23 cellular contexts compared by ENCODE assay signal in genomic region chr7:80677629-80678028, GRCh38. TPM values are rescaled to one million over a fixed set of nuclear protein-coding genes. Genes with fewer than 3 reads are reported as not detected.
A peak's percentile ranks its signal among the peaks of the same experiment; 100 is the strongest.
DNase-seq lines count a peak whose midpoint lies in the region; ATAC-seq, FAIRE-seq and TF ChIP-seq lines count a peak whose summit lies in the region.
"Had no signal": no experiment of that assay in that cellular context is flagged by ENCODE, and none has a peak within 500 bp of the region (broad histone marks: within the 10 kb centered on the region; RNA-seq: fewer than 3 reads in every experiment).

No MANE protein-coding gene starts in this region.

- DNase-seq in A549 (ENCODE audit: low read depth in 1 of 2, low spot score in 1 of 2) (no peak), H54 (ENCODE audit: insufficient read length, low spot score) (no peak), RKO (ENCODE audit: low spot score) (peak; percentile 27), fibroblast of lung (ENCODE audit: low read depth in 2 of 2) (peak; percentile 7 to 9), DMS153 (lab: John Stamatoyannopoulos, UW) (no peak), NCI-H446 treated with DMSO at 0.1 percent for 48 hours (lab: John Stamatoyannopoulos, UW) (no peak), colonic mucosa (no peak), iPS-NIHi7 (ENCODE audit: extremely low spot score) (no peak)
- DNase-seq: DMS79, KBM-7, NCI-H1092 treated with DMSO at 0.1 percent for 48 hours, NCI-H1436 treated with DMSO at 0.1 percent for 48 hours, NCI-H1930, NCI-H345, NCI-H524 treated with DMSO at 0.1 percent for 48 hours, NCI-H82, Peyer's patch, SHP77 treated with DMSO at 0.1 percent for 48 hours had no signal

- no peak overlapping the region for H3K4me3 ChIP-seq in A549
- no peak overlapping the region for H3K4me3 ChIP-seq in fibroblast of lung (replicated peaks in 1 of 4; ENCODE audit: control extremely low read depth in 1 of 4, insufficient read depth in 1 of 4, low read depth in 3 of 4, low read length in 4 of 4)
- H3K4me3 ChIP-seq in colonic mucosa = no peak overlapping the region
- H3K4me3 ChIP-seq: GM23338, Peyer's patch, SK-N-MC had no signal

- TF ChIP-seq EP300 in A549 (IDR thresholded peaks at IDR 0.05) = no peak

- no peak overlapping the region for H3K27ac ChIP-seq in A549
- H3K27ac ChIP-seq in fibroblast of lung (ENCODE audit: insufficient read depth, low read length) = no peak overlapping the region
- no peak overlapping the region for H3K27ac ChIP-seq in colonic mucosa
- H3K27ac ChIP-seq: SK-N-MC had no signal

- no peak for TF ChIP-seq RAD21 in A549 (conservative IDR thresholded peaks at IDR 0.05 in 1 of 2, IDR thresholded peaks at IDR 0.05 in 1 of 2)

- no peak for ATAC-seq in A549
- ATAC-seq: GM23338 had no signal

- TF ChIP-seq CTCF in A549 (IDR thresholded peaks at IDR 0.05) (no peak), fibroblast of lung (conservative IDR thresholded peaks at IDR 0.05 in 1 of 2, IDR thresholded peaks at IDR 0.05 in 1 of 2; ENCODE audit: low read depth in 1 of 2, low read length in 2 of 2) (no peak), colonic mucosa (IDR thresholded peaks at IDR 0.05) (no peak)

- H3K36me3 ChIP-seq in fibroblast of lung (ENCODE audit: control insufficient read depth, insufficient read depth, low read length) (no peaks in the 10 kb centered on the region), colonic mucosa (no peaks in the 10 kb centered on the region)
- H3K36me3 ChIP-seq: Peyer's patch had no signal

- H3K9me3 ChIP-seq in A549 (no peaks in the 10 kb centered on the region), fibroblast of lung (ENCODE audit: control insufficient read depth, insufficient read depth, low read depth, low read length) (no peaks in the 10 kb centered on the region), colonic mucosa (no peaks in the 10 kb centered on the region)
- H3K9me3 ChIP-seq: Peyer's patch had no signal

- intact Hi-C loops in colonic mucosa (cut with DNase I) = no loop called here

- no peak overlapping the region for H2AFZ ChIP-seq in fibroblast of lung (ENCODE audit: low read length)
- H2AFZ ChIP-seq: GM23338 had no signal

- no peaks in the 10 kb centered on the region for H4K20me1 ChIP-seq in fibroblast of lung (ENCODE audit: control insufficient read depth, extremely low read depth, insufficient read depth, low read length)

- FAIRE-seq in A549 (lab: Jason Lieb, UNC) = no peak
- FAIRE-seq in H54 (lab: Jason Lieb, UNC) = peak; percentile 11
- FAIRE-seq: A204.1, GM12891, HepG2 had no signal

- peaks cover 18% of the 10 kb centered on the region; the same call in 2 of the 3 replicates for H3K4me1 ChIP-seq in A549
- H3K4me1 ChIP-seq in fibroblast of lung (ENCODE audit: control insufficient read depth, extremely low read depth, insufficient read depth, low read length) = no peaks in the 10 kb centered on the region
- H3K4me1 ChIP-seq in colonic mucosa = no peaks in the 10 kb centered on the region

- CTCF ChIA-PET in A549 (lab: Yijun Ruan, JAX) = interaction anchor here (0.6 to 2.6 kb wide), 2 partner anchors 249 to 808 kb away, joined by 4 to 15 read pairs; no protein-coding TSS in a partner anchor

- H3K4me2 ChIP-seq in A549 = no peak overlapping the region
- H3K4me2 ChIP-seq in fibroblast of lung (ENCODE audit: extremely low read depth, insufficient read depth, low read length) = no peak overlapping the region
- H3K4me2 ChIP-seq: GM23338 had no signal

- WGBS in A549 (ENCODE audit: missing lambda C conversion rate) = 81% methylated on average over 1 of the region's 1 CpG

- H3K27me3 ChIP-seq in fibroblast of lung (ENCODE audit: control insufficient read depth, insufficient read depth, low read length) = no peaks in the 10 kb centered on the region
- H3K27me3 ChIP-seq in colonic mucosa = no peaks in the 10 kb centered on the region
- H3K27me3 ChIP-seq: Peyer's patch had no signal

- POLR2A ChIA-PET in A549 (lab: Yijun Ruan, JAX) = no interaction called here

- no peak for TF ChIP-seq POLR2A in A549 (IDR thresholded peaks at IDR 0.05; ENCODE audit: low read length)
- TF ChIP-seq POLR2A in H54 (IDR thresholded peaks at IDR 0.05; ENCODE audit: low read depth, low read length) = no peak

- H3K9ac ChIP-seq in fibroblast of lung (ENCODE audit: insufficient read depth, low read length) (no peak overlapping the region), colonic mucosa (ENCODE audit: low read depth in 2 of 2, low read length in 2 of 2) (no peak overlapping the region)

- H3K79me2 ChIP-seq in fibroblast of lung (ENCODE audit: control insufficient read depth, insufficient read depth, low read length) = no peaks in the 10 kb centered on the region

TF ChIP-seq in A549, 52 proteins besides CTCF, POLR2A, EP300 and RAD21:
- TF ChIP-seq USF2 (IDR thresholded peaks at IDR 0.05) (no peak), PHF8 (IDR thresholded peaks at IDR 0.05; ENCODE audit: borderline replicate concordance, low read depth) (no peak), MYC (IDR thresholded peaks at IDR 0.05; ENCODE audit: borderline replicate concordance, low read length) (no peak), FOSL2 (IDR thresholded peaks at IDR 0.05) (no peak), FOSL2 (CRISPR knock-in tag; IDR thresholded peaks at IDR 0.05) (peak; percentile 37; the same call in 1 of the 2 replicates)
TF ChIP-seq in A549: peak in this region for 1.

RNA-seq across cellular contexts. Expression of gene CD36, which starts 39.2 kb away (rescaled TPM):
- 0.37 and 0.60 TPM in 2 replicates for polyA plus RNA-seq in A549 (2011; rRNA removed)
- polyA plus RNA-seq in A549 (2012; cell fraction: cytosol; rRNA removed) = 0.03 and 0.06 TPM in 2 replicates
- polyA plus RNA-seq in A549 (2012; cell fraction: nucleus; rRNA removed) = 0.02 TPM in 1 of 2 replicates, not detected in the other
- 0.11 to 0.13 TPM (median 0.12 TPM) in 3 replicates for polyA plus RNA-seq in A549 (2017; fragmentation: RNase III; extraction: RNeasy Plus Mini Kit Qiagen cat#74134 plus additional on column Dnase treatment)
- polyA minus RNA-seq in A549 (2011; rRNA and poly(A)+ RNA removed) = 0.04 TPM in 1 of 2 replicates, not detected in the other
- total RNA-seq in fibroblast of lung = 41.0 and 93.5 TPM in 2 replicates
- polyA plus RNA-seq in fibroblast of lung = 7.5 and 102 TPM in 2 replicates
- 3.3 and 51.4 TPM in 2 replicates for polyA plus RNA-seq in fibroblast of lung (2012)
- polyA minus RNA-seq in fibroblast of lung (ENCODE audit: low replicate concordance) = 0.59 and 11.0 TPM in 2 replicates
- total RNA-seq in colonic mucosa = 10 to 100 TPM in 1 of 2 donors, 1 to 10 TPM in 1; 8.7 to 26.5 TPM

Comparison
In these comparisons a context has a peak if more than half of its experiments do, and no peak if none do; other contexts are left out.
1. DNase-seq: peak in RKO (single experiment) and fibroblast of lung (2 of 2); none in A549 (0 of 2), H54 (single experiment), DMS153 (single experiment), NCI-H446 treated with DMSO at 0.1 percent for 48 hours (single experiment), colonic mucosa (single experiment) and iPS-NIHi7 (single experiment).